20 cellular contexts compared by ENCODE assay signal in the genomic region with DNA sequence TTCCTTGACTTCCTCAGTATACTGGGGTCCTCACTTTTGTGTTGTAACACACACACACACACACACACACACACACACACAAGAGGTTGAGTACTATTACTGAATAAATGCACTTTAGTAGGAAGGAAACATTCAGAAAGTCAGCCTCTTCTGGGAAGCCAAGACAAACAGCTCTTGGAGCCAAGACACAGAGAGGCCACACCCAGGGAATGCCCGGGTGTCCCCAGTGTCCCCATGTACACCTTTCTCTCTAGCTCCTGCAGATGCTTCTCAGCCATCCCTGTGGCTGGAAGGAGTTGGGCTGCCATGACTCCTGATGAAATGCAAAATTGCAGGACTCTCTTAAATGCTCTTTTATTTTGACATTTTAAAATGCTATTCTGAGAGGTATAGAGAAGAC.
"Had no signal": no experiment of that assay in that cellular context is flagged by ENCODE, and none has a peak within 500 bp of the region (broad histone marks: within the 10 kb centered on the region; RNA-seq: fewer than 3 reads in every experiment).

No MANE protein-coding gene starts in this region.

- H3K9me3 Mint-ChIP-seq: T-cell had no signal

- ATAC-seq: Panc1, PC-3, T-cell had no signal

- H3K4me2 ChIP-seq: SK-N-SH had no signal

- DNase-seq: NCI-H1048, NCI-H1105, NCI-H1436 treated with DMSO at 0.1 percent for 48 hours, NCI-H1694, NCI-H1930, NCI-H2081 treated with DMSO at 0.1 percent for 48 hours, NCI-H2171, NCI-H226, NCI-H446, NCI-H510A, NCI-H524 treated with DMSO at 0.1 percent for 48 hours, NCI-H774, PC-3, SK-N-SH, SW 1271, T-cell had no signal

- H3K4me3 Mint-ChIP-seq: T-cell had no signal

- H3K27ac Mint-ChIP-seq: IgD-negative memory B cell, T-cell had no signal

- H3K27ac ChIP-seq: HL-60, RWPE1 had no signal

- H3K9ac ChIP-seq: SK-N-SH had no signal

- H3K9me3 ChIP-seq: SK-N-SH had no signal

- H3K36me3 Mint-ChIP-seq: IgD-negative memory B cell, T-cell had no signal

- H3K9me2 ChIP-seq: SK-N-SH had no signal
